14 cellular contexts compared by ENCODE assay signal in genomic region chr17:9676084-9676483, GRCh38. TPM values are rescaled to one million over a fixed set of nuclear protein-coding genes. Genes with fewer than 3 reads are reported as not detected.
DNase-seq lines count a peak whose midpoint lies in the region; ATAC-seq and TF ChIP-seq lines count a peak whose summit lies in the region.
"Had no signal": no experiment of that assay in that cellular context is flagged by ENCODE, and none has a peak within 500 bp of the region (broad histone marks: within the 10 kb centered on the region; RNA-seq: fewer than 3 reads in every experiment).

No MANE protein-coding gene starts in this region.

- no peak overlapping the region for H3K27ac Mint-ChIP-seq in T-cell
- H3K27ac Mint-ChIP-seq: activated naive CD4-positive, alpha-beta T cell treated with anti-CD3 and anti-CD28 coated beads, Interleukin-2, amount 50 U/mL, for 24 hours had no signal

- POLR2A ChIA-PET in T-cell (lab: Charles Lee), result interaction anchor here in 1 of 2 donors (0.6 kb wide), 1 partner anchor 15 kb away, joined by 3 read pairs; no protein-coding TSS in a partner anchor

- intact Hi-C loops in heart right ventricle (cut with DNase I), result no loop called here
- intact Hi-C loops in left colon (cut with DNase I, micrococcal nuclease), result no loop called here

- CTCF ChIA-PET in T-cell (lab: Charles Lee), result no interaction called here

- H3K27ac ChIP-seq in cardiac muscle cell (no peak overlapping the region), heart right ventricle (no peak overlapping the region), WERI-Rb-1 (no peak overlapping the region)
- H3K27ac ChIP-seq: coronary artery, thoracic aorta had no signal

- no peaks in the 10 kb centered on the region for H3K9me3 ChIP-seq in cardiac muscle cell (ENCODE audit: low read depth)
- peaks cover 0 to 18% (median 6%) of the 10 kb centered on the region in 11 donors for H3K9me3 ChIP-seq in heart right ventricle
- peaks cover 3% of the 10 kb centered on the region for H3K9me3 ChIP-seq in WERI-Rb-1 (ENCODE audit: severe bottlenecking)
- H3K9me3 ChIP-seq: thoracic aorta had no signal

- no peaks in the 10 kb centered on the region for H3K4me1 Mint-ChIP-seq in T-cell
- H3K4me1 Mint-ChIP-seq: activated naive CD4-positive, alpha-beta T cell treated with anti-CD3 and anti-CD28 coated beads, Interleukin-2, amount 50 U/mL, for 24 hours had no signal

- H3K27me3 ChIP-seq in cardiac muscle cell (no peaks in the 10 kb centered on the region), heart right ventricle (peaks cover 0 to 5% (median 0%) of the 10 kb centered on the region in 7 donors), WERI-Rb-1 (ENCODE audit: insufficient read depth, low read depth, severe bottlenecking) (no peaks in the 10 kb centered on the region)

- H3K4me3 ChIP-seq in cardiac muscle cell (no peak overlapping the region), heart right ventricle (no peak overlapping the region), WERI-Rb-1 (ENCODE audit: low read depth, low read length) (no peak overlapping the region)
- H3K4me3 ChIP-seq: coronary artery, thoracic aorta had no signal

- WGBS in heart right ventricle, 2 donors, result 78 to 83% methylated on average over 4 of the region's 4 CpGs

- H3K36me3 Mint-ChIP-seq in T-cell, result peaks cover 6% of the 10 kb centered on the region

- H3K36me3 ChIP-seq in cardiac muscle cell, result no peaks in the 10 kb centered on the region
- H3K36me3 ChIP-seq in heart right ventricle, result no peaks in the 10 kb centered on the region
- no peaks in the 10 kb centered on the region for H3K36me3 ChIP-seq in WERI-Rb-1
- H3K36me3 ChIP-seq: thoracic aorta had no signal

- H3K4me1 ChIP-seq in cardiac muscle cell (ENCODE audit: low read depth) (no peaks in the 10 kb centered on the region), heart right ventricle (no peaks in the 10 kb centered on the region)

- H3K27me3 Mint-ChIP-seq in T-cell, result peaks cover 2 to 8% of the 10 kb centered on the region in 2 donors

- peaks cover 5 to 11% (median 11%) of the 10 kb centered on the region in 3 donors for H3K9me3 Mint-ChIP-seq in T-cell

- TF ChIP-seq CTCF in cardiac muscle cell (IDR thresholded peaks at IDR 0.05; ENCODE audit: low read depth, low read length), result peak; percentile 20
- peak in 4 of 9 donors; percentile 9 to 22 (median 18) for TF ChIP-seq CTCF in heart right ventricle (IDR thresholded peaks at IDR 0.05)
- TF ChIP-seq CTCF in WERI-Rb-1 (IDR thresholded peaks at IDR 0.05; ENCODE audit: low read depth, low read length), result peak; percentile 33; the same call in 1 of the 2 replicates

- DNase-seq in cardiac muscle cell (ENCODE audit: low read depth in 1 of 2, low spot score in 1 of 2), result peak in 1 of 2 donors; percentile 7
- DNase-seq in heart right ventricle, result no peak
- DNase-seq in WERI-Rb-1, result no peak
- peak in 1 of 2 donors; percentile 17 for DNase-seq in left colon
- DNase-seq in iPS-NIHi11 (ENCODE audit: low spot score), result no peak
- no peak for DNase-seq in T-helper 1 cell
- no peak for DNase-seq in T-cell
- DNase-seq: activated CD8-positive, alpha-beta memory T cell treated with anti-CD3 and anti-CD28 coated beads for 24 hours; NCI-H1930 had no signal

- ATAC-seq in heart right ventricle (no peak), left colon (peak; percentile 82), GM19397 (IDR thresholded peaks at IDR 0.05; ENCODE audit: unreplicated experiment) (no peak), T-cell (replicated peaks in 1 of 4) (no peak)

- H3K4me3 Mint-ChIP-seq in T-cell, result no peak overlapping the region
- H3K4me3 Mint-ChIP-seq: activated naive CD4-positive, alpha-beta T cell treated with anti-CD3 and anti-CD28 coated beads, Interleukin-2, amount 50 U/mL, for 24 hours had no signal

RNA-seq across cellular contexts. Expression of gene USP43, which starts 30.8 kb away (rescaled TPM):
- 1.2 and 2.8 TPM in 2 replicates for total RNA-seq in cardiac muscle cell
- 1.7 and 1.8 TPM in 2 replicates for polyA plus RNA-seq in cardiac muscle cell
- total RNA-seq in heart right ventricle, result not detected
- polyA plus RNA-seq in heart right ventricle, result under 1 TPM; 0.03 to 0.07 TPM
- total RNA-seq in left colon, result 10 to 100 TPM; 14.4 to 17.9 TPM
- total RNA-seq in T-cell, result under 1 TPM; 0.16 to 0.35 (median 0.23) TPM
- total RNA-seq: lung microvascular endothelial cell had no signal
